1 cellular context compared by ENCODE assay signal in genomic region chr4:40672528-40673522, GRCh38.
A peak's percentile ranks its signal among the peaks of the same experiment; 100 is the strongest.
TF ChIP-seq lines count a peak whose summit lies in the region.

No MANE protein-coding gene starts in this region.

TF ChIP-seq in A549, 52 proteins besides CTCF, POLR2A, EP300 and RAD21 (continued from another document):
- TF ChIP-seq PBX3 (IDR thresholded peaks at IDR 0.05) = no peak
- TF ChIP-seq SMC3 (IDR thresholded peaks at IDR 0.05) = 0 out of 3 replicates have a peak, but pooled peaks have one; percentile 24
- TF ChIP-seq RNF2 (IDR thresholded peaks at IDR 0.05; ENCODE audit: borderline replicate concordance, low read depth) = no peak
- no peak for TF ChIP-seq EHMT2 (IDR thresholded peaks at IDR 0.05; ENCODE audit: low read depth)
- no peak for TF ChIP-seq CBX8 (IDR thresholded peaks at IDR 0.05)
- TF ChIP-seq HOXB13 (CRISPR knock-in tag; IDR thresholded peaks at IDR 0.05; ENCODE audit: low read depth) = peak; percentile 73
- TF ChIP-seq CBX2 (IDR thresholded peaks at IDR 0.05; ENCODE audit: borderline replicate concordance, low read depth) = no peak
- no peak for TF ChIP-seq FOSL2 (IDR thresholded peaks at IDR 0.05)
- TF ChIP-seq FOSL2 (CRISPR knock-in tag; IDR thresholded peaks at IDR 0.05) = peak; percentile 87
- TF ChIP-seq NPAS2 (CRISPR knock-in tag; IDR thresholded peaks at IDR 0.05; ENCODE audit: borderline replicate concordance) = no peak
- peak; percentile 35; the same call in 1 of the 2 replicates for TF ChIP-seq GATA3 (IDR thresholded peaks at IDR 0.05; ENCODE audit: borderline replicate concordance)
- TF ChIP-seq JUNB (IDR thresholded peaks at IDR 0.05) = peak; percentile 55; the same call in 1 of the 2 replicates
- peak; percentile 76; the same call in 1 of the 2 replicates for TF ChIP-seq HEYL (CRISPR knock-in tag; IDR thresholded peaks at IDR 0.05)
- no peak for TF ChIP-seq TFCP2L1 (CRISPR knock-in tag; IDR thresholded peaks at IDR 0.05)
- TF ChIP-seq MAX (IDR thresholded peaks at IDR 0.05) = peak; percentile 30; the same call in 1 of the 2 replicates
- no peak for TF ChIP-seq RARB (CRISPR knock-in tag; IDR thresholded peaks at IDR 0.05)
- peak; percentile 46 for TF ChIP-seq HOXB5 (CRISPR knock-in tag; IDR thresholded peaks at IDR 0.05)
